In genomic region chr4:74311696-74312313, GRCh38 we compare ENCODE assay signal across 8 cellular contexts. TPM values are rescaled to one million over a fixed set of nuclear protein-coding genes. Genes with fewer than 3 reads are reported as not detected.
DNase-seq lines count a peak whose midpoint lies in the region; ATAC-seq, FAIRE-seq and TF ChIP-seq lines count a peak whose summit lies in the region.

No MANE protein-coding gene starts in this region.

- H3K36me3 Mint-ChIP-seq in Caco-2 (ENCODE audit: insufficient read depth, unreplicated experiment) (no peaks in the 10 kb centered on the region), nephron (ENCODE audit: low read depth) (no peaks in the 10 kb centered on the region)

- no peak overlapping the region for H3K27ac Mint-ChIP-seq in Caco-2 (ENCODE audit: unreplicated experiment)
- no peak overlapping the region for H3K27ac Mint-ChIP-seq in nephron

- H3K4me2 ChIP-seq in PC-9 = no peak overlapping the region

- peak; percentile 82 for FAIRE-seq in GM18507 (lab: Jason Lieb, UNC)

- peak; percentile 68 for ATAC-seq in HG03378 (IDR thresholded peaks at IDR 0.05; ENCODE audit: unreplicated experiment)

- H2AFZ ChIP-seq in PC-9 = no peak overlapping the region

- no peaks in the 10 kb centered on the region for H3K27me3 ChIP-seq in Caco-2 (replicated peaks; ENCODE audit: control insufficient read depth, insufficient read depth, low read length)
- no peaks in the 10 kb centered on the region for H3K27me3 ChIP-seq in PC-9 (ENCODE audit: insufficient read depth, low read depth)

- POLR2A ChIA-PET in Caco-2 (lab: Charles Lee) (no interaction called here), PC-9 (lab: Charles Lee; ENCODE audit: unreplicated experiment) (no interaction called here)

- no peaks in the 10 kb centered on the region for H3K9me3 ChIP-seq in Caco-2
- no peaks in the 10 kb centered on the region for H3K9me3 ChIP-seq in PC-9 (ENCODE audit: insufficient read depth, low read depth)

- no peaks in the 10 kb centered on the region for H4K20me1 ChIP-seq in PC-9 (ENCODE audit: insufficient read depth)

- H3K4me1 ChIP-seq in Caco-2 (no peaks in the 10 kb centered on the region), PC-9 (replicated peaks; ENCODE audit: insufficient read depth) (no peaks in the 10 kb centered on the region)

- no peaks in the 10 kb centered on the region for H3K79me2 ChIP-seq in PC-9 (ENCODE audit: low read depth)

- H3K4me1 Mint-ChIP-seq in Caco-2 (ENCODE audit: low read depth, unreplicated experiment) (no peaks in the 10 kb centered on the region), nephron (no peaks in the 10 kb centered on the region)

- no peak overlapping the region for H3K27ac ChIP-seq in PC-9

- H3K4me3 Mint-ChIP-seq in Caco-2 (ENCODE audit: unreplicated experiment) = no peak overlapping the region
- H3K4me3 Mint-ChIP-seq in nephron = no peak overlapping the region

- peak; percentile 58 to 60 for TF ChIP-seq CTCF in Caco-2 (IDR thresholded peaks at IDR 0.05; ENCODE audit: insufficient read depth in 1 of 2, low read depth in 1 of 2, low read length in 1 of 2, severe bottlenecking in 1 of 2, unreplicated experiment in 1 of 2)
- peak; percentile 69 for TF ChIP-seq CTCF in PC-9 (conservative IDR thresholded peaks at IDR 0.05)
- peak; percentile 72 for TF ChIP-seq CTCF in epithelial cell of esophagus (IDR thresholded peaks at IDR 0.05; ENCODE audit: insufficient read depth, low read depth, low read length, missing control alignments)
- TF ChIP-seq CTCF in nephron (IDR thresholded peaks at IDR 0.05; ENCODE audit: unreplicated experiment in 3 of 3) = peak; percentile 70 to 81 (median 74)

- H3K9me2 ChIP-seq in PC-9 (ENCODE audit: insufficient read depth) = no peaks in the 10 kb centered on the region

- intact Hi-C loops in Caco-2 (cut with micrococcal nuclease; ENCODE audit: unreplicated experiment) = loop anchor here (1.0 kb wide), 2 partner anchors 84 to 123 kb away; no protein-coding TSS in a partner anchor
- intact Hi-C loops in PC-9 (cut with micrococcal nuclease; ENCODE audit: unreplicated experiment) = loop anchor here (1.0 kb wide), 2 partner anchors 84 to 123 kb away; no protein-coding TSS in a partner anchor

- no peaks in the 10 kb centered on the region for H3K27me3 Mint-ChIP-seq in Caco-2 (ENCODE audit: insufficient read depth, unreplicated experiment)
- no peaks in the 10 kb centered on the region for H3K27me3 Mint-ChIP-seq in nephron (ENCODE audit: low read depth)

- DNase-seq in Caco-2 (peak; percentile 39 to 61), GM18507 (ENCODE audit: extremely low spot score, insufficient read length, low read depth) (no peak), PC-9 (peak in 1 of 2 experiments; percentile 45), epithelial cell of esophagus (ENCODE audit: low read depth) (peak; percentile 77)
- DNase-seq in activated CD8-positive, alpha-beta memory T cell treated with anti-CD3 and anti-CD28 coated beads for 24 hours = no peak
- no peak for DNase-seq in activated effector memory CD4-positive, alpha-beta T cell treated with anti-CD3 and anti-CD28 coated beads, Interleukin-2, amount 50 U/mL, for 16 hours

- no peaks in the 10 kb centered on the region for H3F3A ChIP-seq in PC-9 (ENCODE audit: insufficient read depth, low read depth)

- H3K9me3 Mint-ChIP-seq in Caco-2 (ENCODE audit: unreplicated experiment) = no peaks in the 10 kb centered on the region
- H3K9me3 Mint-ChIP-seq in nephron = no peaks in the 10 kb centered on the region

- H3K4me3 ChIP-seq in Caco-2 (ENCODE audit: low read depth, low read length) (no peak overlapping the region), PC-9 (no peak overlapping the region), epithelial cell of esophagus (ENCODE audit: low read length) (no peak overlapping the region)

- CTCF ChIA-PET in Caco-2 (lab: Charles Lee) = interaction anchor here (0.7 to 1.4 kb wide), 3 partner anchors 83 to 177 kb away, joined by 3 to 8 read pairs (median 3); no protein-coding TSS in a partner anchor
- CTCF ChIA-PET in PC-9 (lab: Charles Lee) = no interaction called here

- BruUV-seq in Caco-2 (replicated peaks; lab: Mats Ljungman, UMichigan) (no TSS peak), PC-9 (replicated peaks; lab: Mats Ljungman, UMichigan) (no TSS peak)

- H3K36me3 ChIP-seq in Caco-2 (ENCODE audit: control insufficient read depth, insufficient read depth, low read length) (no peaks in the 10 kb centered on the region), PC-9 (ENCODE audit: low read depth) (no peaks in the 10 kb centered on the region)

RNA-seq across cellular contexts. Expression of gene EPGN, which starts 3.5 kb away (rescaled TPM):
- total RNA-seq in Caco-2 (2022) (not detected in 2 replicates), PC-9 (2021) (4.5 and 5.5 TPM in 2 replicates)

RNA-seq across cellular contexts. Expression of gene EREG, which starts 53.1 kb away (rescaled TPM):
- total RNA-seq in Caco-2 (2022) (35.5 and 37.0 TPM in 2 replicates), PC-9 (2021) (0.46 and 0.58 TPM in 2 replicates)

Comparison
In these comparisons a context has a peak if more than half of its experiments do, and no peak if none do; other contexts are left out.
1. DNase-seq: peak in Caco-2 (2 of 2) and epithelial cell of esophagus (single experiment); none in GM18507 (single experiment), activated CD8-positive, alpha-beta memory T cell treated with anti-CD3 and anti-CD28 coated beads for 24 hours (single experiment) and activated effector memory CD4-positive, alpha-beta T cell treated with anti-CD3 and anti-CD28 coated beads, Interleukin-2, amount 50 U/mL, for 16 hours (single experiment).
2. RNA of gene EREG, which starts 53.1 kb away (total RNA-seq): 35.5 to 37.0 TPM in Caco-2; 0.46 to 0.58 TPM in PC-9; every median in the first group is over 10 times any median in the second.
3. Peak in every context shown above with its lines, with median percentiles within 50 percentile points of each other: CTCF ChIP-seq.